In the genomic region with DNA sequence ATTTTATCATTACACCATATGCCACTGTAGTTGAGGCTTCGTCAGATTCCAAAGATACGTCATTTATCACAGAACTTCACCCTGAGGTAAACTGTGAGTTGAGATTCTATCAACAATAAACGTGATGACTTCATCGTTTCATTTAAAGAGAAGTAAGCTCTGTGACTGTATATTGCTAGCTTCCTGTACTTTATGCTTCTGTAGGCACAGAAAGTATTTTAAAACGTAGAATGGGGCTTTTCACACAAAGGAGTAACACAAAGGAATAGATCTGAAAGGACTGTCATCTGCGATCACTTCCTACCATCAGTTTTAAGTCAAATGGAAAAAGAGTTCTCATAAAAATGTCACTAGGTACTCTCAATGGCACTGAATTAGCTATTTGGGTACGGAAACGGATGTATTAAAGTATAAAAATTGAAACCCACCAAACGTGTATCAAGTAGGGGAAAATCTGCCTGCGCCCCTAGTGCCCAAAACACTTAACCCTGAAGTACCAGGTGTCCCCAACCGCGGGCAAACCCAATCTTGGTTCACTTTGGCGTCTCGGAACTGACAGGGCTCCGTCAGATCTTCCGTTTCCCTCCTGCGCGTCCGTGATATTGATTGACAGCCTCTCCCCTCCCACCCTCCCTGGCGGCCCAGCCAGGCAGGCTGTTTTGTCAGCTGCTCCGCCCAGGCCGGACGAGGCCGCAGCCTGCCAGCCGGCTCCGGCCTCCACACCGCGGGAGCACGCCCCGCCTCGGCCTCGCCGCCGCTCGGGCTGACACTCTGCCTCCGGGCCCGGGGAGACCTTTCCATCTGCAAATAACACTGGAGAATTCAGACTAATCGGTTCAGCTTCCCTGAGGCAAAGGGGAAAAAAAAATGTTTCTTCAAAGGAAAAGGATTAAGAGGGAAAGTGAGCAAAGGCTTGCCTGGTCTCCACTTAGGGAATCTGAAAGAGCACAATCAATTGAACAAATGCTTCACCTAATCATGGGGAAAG, we compare ENCODE assay signal across 8 cellular contexts.
DNase-seq lines count a peak whose midpoint lies in the region; ATAC-seq and TF ChIP-seq lines count a peak whose summit lies in the region.

No MANE protein-coding gene starts in this region.

- H3K27me3 ChIP-seq in IMR-90 (ENCODE audit: control insufficient read depth, insufficient read depth, low read length) (no peaks in the 10 kb centered on the region), rectal smooth muscle tissue (ENCODE audit: control insufficient read depth, insufficient read depth, low read length) (no peaks in the 10 kb centered on the region)

- H3K9me1 ChIP-seq in IMR-90 (ENCODE audit: insufficient read depth, low read length), result no peaks in the 10 kb centered on the region

- H2AFZ ChIP-seq in IMR-90 (replicated peaks; ENCODE audit: low read length, poor library complexity), result peak overlapping the region; percentile 90

- no peak for TF ChIP-seq RAD21 in IMR-90 (IDR thresholded peaks at IDR 0.05; ENCODE audit: low read length)

- peak overlapping the region; percentile 93 for H2BK120ac ChIP-seq in IMR-90 (ENCODE audit: low read depth, low read length)

- TF ChIP-seq POLR2A in IMR-90 (IDR thresholded peaks at IDR 0.05; ENCODE audit: low read depth, low read length), result no peak

- in situ Hi-C loops in IMR-90 (cut with MboI; ENCODE audit: low sequenced_read_pairs), result no loop called here

- dilution Hi-C loops in IMR-90 (cut with HindIII; ENCODE audit: low sequenced_read_pairs, unreplicated experiment), result no loop called here

- H3K4me3 ChIP-seq in IMR-90 (ENCODE audit: insufficient read depth, low read depth, low read length) (peak overlapping the region; percentile 63), rectal smooth muscle tissue (ENCODE audit: low read length) (peak overlapping the region; percentile 54)

- H3K27ac ChIP-seq in IMR-90 (ENCODE audit: insufficient read depth, low read length) (peak overlapping the region; percentile 76), rectal smooth muscle tissue (ENCODE audit: low read depth, low read length) (no peak overlapping the region)

- DNase-seq in IMR-90 (peak; percentile 71), SK-N-DZ (ENCODE audit: low spot score) (peak; percentile 59), anterior cingulate cortex (lab: John Stamatoyannopoulos, UW) (peak in 47 of 58 donors; percentile 1 to 57 (median 19)), hepatic stellate cell (ENCODE audit: low spot score) (peak; percentile 46), superior temporal gyrus (ENCODE audit: extremely low spot score) (no peak)

- peak overlapping the region; percentile 89; the same call in 2 of the 3 replicates for H2BK15ac ChIP-seq in IMR-90 (ENCODE audit: low read depth, low read length)

- CTCF ChIA-PET in IMR-90 (lab: Yijun Ruan, JAX), result interaction anchor here (0.6 to 2.1 kb wide), 7 partner anchors 10 to 186 kb away, joined by 3 to 6 read pairs (median 4); no protein-coding TSS in a partner anchor

- H4K5ac ChIP-seq in IMR-90 (ENCODE audit: low read depth, low read length), result peak overlapping the region; percentile 98

- no peaks in the 10 kb centered on the region for H3K9me3 ChIP-seq in ES-I3 (ENCODE audit: control insufficient read depth, insufficient read depth, low read length)
- no peaks in the 10 kb centered on the region for H3K9me3 ChIP-seq in IMR-90 (ENCODE audit: control insufficient read depth, insufficient read depth, low read length)

- H3K14ac ChIP-seq in IMR-90 (replicated peaks; ENCODE audit: low read depth, low read length), result peak overlapping the region; percentile 93

- TF ChIP-seq CTCF in IMR-90 (conservative IDR thresholded peaks at IDR 0.05; ENCODE audit: low read depth, low read length), result peak; percentile 16; the same call in 1 of the 2 replicates

- H2BK20ac ChIP-seq in IMR-90 (ENCODE audit: low read depth, low read length), result peak overlapping the region; percentile 84

- 7% methylated on average over 3 of the region's 38 CpGs; no CpG with 5 or more reads in 1 of the 2 experiments for WGBS in IMR-90 (ENCODE audit: extremely low coverage in 2 of 2, insufficient read length in 1 of 2), 2 experiments

- no peaks in the 10 kb centered on the region for H3K79me1 ChIP-seq in IMR-90 (ENCODE audit: low read depth in 1 of 2, low read length in 2 of 2)

- peak overlapping the region; percentile 78 for H2BK5ac ChIP-seq in IMR-90 (ENCODE audit: low read depth, low read length, poor library complexity, severe bottlenecking)

- BruUV-seq in IMR-90 (replicated peaks; lab: Mats Ljungman, UMichigan), result no TSS peak

- H2AK5ac ChIP-seq in IMR-90 (ENCODE audit: low read depth, low read length), result no peak overlapping the region

- intact Hi-C loops in IMR-90 (cut with micrococcal nuclease), result loop anchor here (5.0 kb wide), 1 partner anchor 219 kb away; no protein-coding TSS in a partner anchor

- H3K18ac ChIP-seq in IMR-90 (ENCODE audit: low read depth, low read length), result peak overlapping the region; percentile 97

- peak overlapping the region; percentile 52 to 97 for H4K8ac ChIP-seq in IMR-90 (ENCODE audit: low read depth in 2 of 2, low read length in 2 of 2)

- peak overlapping the region; percentile 67 for H3K4ac ChIP-seq in IMR-90 (ENCODE audit: low read depth, low read length)

- peak overlapping the region; percentile 43; the same call in 1 of the 2 replicates for H3K9ac ChIP-seq in ES-I3 (ENCODE audit: low read depth, low read length)
- H3K9ac ChIP-seq in IMR-90 (ENCODE audit: low read depth, low read length), result peak overlapping the region; percentile 83
- no peak overlapping the region for H3K9ac ChIP-seq in rectal smooth muscle tissue (ENCODE audit: low read length)

- H3K4me2 ChIP-seq in IMR-90 (ENCODE audit: low read depth, low read length), result peak overlapping the region; percentile 99

- POLR2A ChIA-PET in IMR-90 (lab: Charles Lee; ENCODE audit: unreplicated experiment), result interaction anchor here (0.6 kb wide), 1 partner anchor 1077 kb away, joined by 4 read pairs; no protein-coding TSS in a partner anchor

- H3K36me3 ChIP-seq in ES-I3 (ENCODE audit: insufficient read depth, low read length) (no peaks in the 10 kb centered on the region), IMR-90 (ENCODE audit: control insufficient read depth, insufficient read depth, low read length) (no peaks in the 10 kb centered on the region), rectal smooth muscle tissue (ENCODE audit: control insufficient read depth, insufficient read depth, low read length) (no peaks in the 10 kb centered on the region)

- H3K4me1 ChIP-seq in ES-I3 (ENCODE audit: insufficient read depth, low read length) (peaks cover 22% of the 10 kb centered on the region; the same call in 1 of the 2 replicates), IMR-90 (ENCODE audit: control insufficient read depth, insufficient read depth, low read length) (peaks cover 2% of the 10 kb centered on the region; the same call in 1 of the 2 replicates), rectal smooth muscle tissue (ENCODE audit: control insufficient read depth, insufficient read depth, low read length) (no peaks in the 10 kb centered on the region)

- H3K56ac ChIP-seq in IMR-90 (ENCODE audit: extremely low read depth, insufficient read depth, low read length), result peak overlapping the region; percentile 78; the same call in 1 of the 2 replicates

- peak overlapping the region; percentile 61 for H3K23ac ChIP-seq in IMR-90 (ENCODE audit: low read depth, low read length)

- H2AK9ac ChIP-seq in IMR-90 (replicated peaks; ENCODE audit: low read depth, low read length, poor library complexity), result no peak overlapping the region

- ATAC-seq in GM21717 (IDR thresholded peaks at IDR 0.05; ENCODE audit: unreplicated experiment) (peak; percentile 100), IMR-90 (ENCODE audit: low read depth) (peak; percentile 98)

- no peaks in the 10 kb centered on the region for H4K20me1 ChIP-seq in IMR-90 (ENCODE audit: insufficient read depth, low read length)

- peak overlapping the region; percentile 75 for H4K91ac ChIP-seq in IMR-90 (ENCODE audit: insufficient read depth, low read depth, low read length)

TF ChIP-seq in IMR-90, 13 proteins besides CTCF, POLR2A, EP300 and RAD21:
- TF ChIP-seq MAFK (IDR thresholded peaks at IDR 0.05; ENCODE audit: low read depth, low read length) (no peak), CEBPB (IDR thresholded peaks at IDR 0.05; ENCODE audit: low read depth, low read length) (no peak), ELK1 (IDR thresholded peaks at IDR 0.05; ENCODE audit: borderline replicate concordance, low read depth, low read length) (no peak), MXI1 (IDR thresholded peaks at IDR 0.05; ENCODE audit: borderline replicate concordance, low read depth, low read length) (no peak), NFE2L2 (IDR thresholded peaks at IDR 0.05; ENCODE audit: low read depth, low read length) (no peak), RCOR1 (IDR thresholded peaks at IDR 0.05; ENCODE audit: insufficient replicate concordance, low read length) (no peak), RFX5 (IDR thresholded peaks at IDR 0.05; ENCODE audit: low read depth, low read length) (no peak), USF2 (IDR thresholded peaks at IDR 0.05; ENCODE audit: low read depth, low read length) (no peak), FOS (IDR thresholded peaks at IDR 0.05; ENCODE audit: low read depth, low read length) (no peak), CHD1 (IDR thresholded peaks at IDR 0.05; ENCODE audit: low read depth, low read length) (no peak), MAZ (IDR thresholded peaks at IDR 0.05; ENCODE audit: borderline replicate concordance, low read depth, low read length) (no peak), SMC3 (IDR thresholded peaks at IDR 0.05; ENCODE audit: low read depth, low read length) (no peak), BHLHE40 (IDR thresholded peaks at IDR 0.05; ENCODE audit: low read depth, low read length) (no peak)
